ENCODE assay signal across 22 cellular contexts in genomic region chr1:22841142-22841541, GRCh38.
DNase-seq lines count a peak whose midpoint lies in the region; ATAC-seq, FAIRE-seq and TF ChIP-seq lines count a peak whose summit lies in the region.
"Had no signal": no experiment of that assay in that cellular context is flagged by ENCODE, and none has a peak within 500 bp of the region (broad histone marks: within the 10 kb centered on the region; RNA-seq: fewer than 3 reads in every experiment).

No MANE protein-coding gene starts in this region.

- no peak for FAIRE-seq in H54 (lab: Jason Lieb, UNC)
- FAIRE-seq: D721Med, GM12892, GM18507, HTR-8/SVneo had no signal

- no peak overlapping the region for H3K9ac ChIP-seq in neural progenitor cell

- TF ChIP-seq POLR2A in H54 (IDR thresholded peaks at IDR 0.05; ENCODE audit: low read depth, low read length), result no peak

- H3K36me3 ChIP-seq in cardiac muscle cell, result no peaks in the 10 kb centered on the region
- no peaks in the 10 kb centered on the region for H3K36me3 ChIP-seq in right atrium auricular region
- no peaks in the 10 kb centered on the region for H3K36me3 ChIP-seq in heart right ventricle
- H3K36me3 ChIP-seq in neural progenitor cell, result no peaks in the 10 kb centered on the region

- no peaks in the 10 kb centered on the region for H3K79me2 ChIP-seq in neural progenitor cell (ENCODE audit: low read depth)

- peaks cover 12% of the 10 kb centered on the region for H3F3A ChIP-seq in neural progenitor cell (ENCODE audit: low read depth)

- H3K4me2 ChIP-seq in neural progenitor cell, result no peak overlapping the region
- H3K4me2 ChIP-seq: GM23338 had no signal

- H3K4me3 ChIP-seq in cardiac muscle cell, result no peak overlapping the region
- no peak overlapping the region for H3K4me3 ChIP-seq in right atrium auricular region
- no peak overlapping the region for H3K4me3 ChIP-seq in heart right ventricle
- H3K4me3 ChIP-seq in neural progenitor cell, result no peak overlapping the region
- H3K4me3 ChIP-seq: GM23338 had no signal

- H3K4me3 Mint-ChIP-seq in neural progenitor cell, result no peak overlapping the region
- H3K4me3 Mint-ChIP-seq: CD4-positive, alpha-beta T cell; GM23338; HFFc6 had no signal

- peaks cover 9% of the 10 kb centered on the region for H3K27me3 Mint-ChIP-seq in neural progenitor cell (ENCODE audit: insufficient read depth, low read depth)

- no peak for TF ChIP-seq CTCF in cardiac muscle cell (IDR thresholded peaks at IDR 0.05; ENCODE audit: low read depth, low read length)
- TF ChIP-seq CTCF in right atrium auricular region (IDR thresholded peaks at IDR 0.05), result no peak
- TF ChIP-seq CTCF in heart right ventricle (IDR thresholded peaks at IDR 0.05), result no peak
- no peak for TF ChIP-seq CTCF in neural progenitor cell (IDR thresholded peaks at IDR 0.05)

- H3K9me3 ChIP-seq in cardiac muscle cell (ENCODE audit: low read depth) (no peaks in the 10 kb centered on the region), right atrium auricular region (no peaks in the 10 kb centered on the region), heart right ventricle (no peaks in the 10 kb centered on the region), neural progenitor cell (ENCODE audit: low read depth) (no peaks in the 10 kb centered on the region)
- H3K9me3 ChIP-seq: Caco-2 had no signal

- no peaks in the 10 kb centered on the region for H3K9me3 Mint-ChIP-seq in neural progenitor cell
- H3K9me3 Mint-ChIP-seq: CD4-positive, alpha-beta T cell; GM23338; HFFc6 had no signal

- H3K4me1 ChIP-seq in cardiac muscle cell (ENCODE audit: low read depth) (peaks cover 41% of the 10 kb centered on the region), right atrium auricular region (no peaks in the 10 kb centered on the region), heart right ventricle (peaks cover 0 to 20% (median 4%) of the 10 kb centered on the region in 9 donors), neural progenitor cell (peaks cover 17% of the 10 kb centered on the region)
- H3K4me1 ChIP-seq: Caco-2 had no signal

- no peaks in the 10 kb centered on the region for H3K36me3 Mint-ChIP-seq in neural progenitor cell

- peaks cover 51% of the 10 kb centered on the region for H4K20me1 ChIP-seq in neural progenitor cell (ENCODE audit: low read depth)

- H3K27me3 ChIP-seq in cardiac muscle cell (no peaks in the 10 kb centered on the region), right atrium auricular region (no peaks in the 10 kb centered on the region), heart right ventricle (peaks cover 0 to 12% (median 0%) of the 10 kb centered on the region in 7 donors), neural progenitor cell (no peaks in the 10 kb centered on the region)

- H3K27ac Mint-ChIP-seq in neural progenitor cell, result peak overlapping the region; percentile 23
- H3K27ac Mint-ChIP-seq: CD4-positive, alpha-beta T cell; GM23338; HFFc6 had no signal

- peak in 6 of 8 donors; percentile 25 to 68 (median 46) for ATAC-seq in heart right ventricle
- ATAC-seq in HG03460 (IDR thresholded peaks at IDR 0.05; ENCODE audit: unreplicated experiment), result no peak
- ATAC-seq: GM23338, HCT116 had no signal

- no peak overlapping the region for H2AFZ ChIP-seq in neural progenitor cell (replicated peaks)
- H2AFZ ChIP-seq: GM23338 had no signal

- DNase-seq in cardiac muscle cell (ENCODE audit: low read depth in 1 of 2, low spot score in 1 of 2) (peak in 1 of 2 donors; percentile 84), right atrium auricular region (ENCODE audit: low spot score) (no peak), heart right ventricle (no peak), neural progenitor cell (ENCODE audit: low spot score) (no peak), kidney glomerular epithelial cell (lab: John Stamatoyannopoulos, UW) (no peak), H54 (ENCODE audit: insufficient read length, low spot score) (no peak)
- DNase-seq: 8988T; Caco-2; CD4-positive, alpha-beta T cell; DMS79; GDM1; H7; HFFc6; IMR-90 had no signal

- peaks cover 47% of the 10 kb centered on the region for H3K4me1 Mint-ChIP-seq in neural progenitor cell

- intact Hi-C loops in heart right ventricle (cut with DNase I), result no loop called here

- H3K27ac ChIP-seq in cardiac muscle cell (peak overlapping the region; percentile 94), right atrium auricular region (no peak overlapping the region), heart right ventricle (peak overlapping the region in 4 of 10 donors; percentile 30 to 42 (median 39)), neural progenitor cell (no peak overlapping the region)
- H3K27ac ChIP-seq: C4-2B had no signal

- WGBS in heart right ventricle, 2 donors, result 26 to 39% methylated on average over 3 of the region's 3 CpGs
